18 cellular contexts compared by ENCODE assay signal in the genomic region with DNA sequence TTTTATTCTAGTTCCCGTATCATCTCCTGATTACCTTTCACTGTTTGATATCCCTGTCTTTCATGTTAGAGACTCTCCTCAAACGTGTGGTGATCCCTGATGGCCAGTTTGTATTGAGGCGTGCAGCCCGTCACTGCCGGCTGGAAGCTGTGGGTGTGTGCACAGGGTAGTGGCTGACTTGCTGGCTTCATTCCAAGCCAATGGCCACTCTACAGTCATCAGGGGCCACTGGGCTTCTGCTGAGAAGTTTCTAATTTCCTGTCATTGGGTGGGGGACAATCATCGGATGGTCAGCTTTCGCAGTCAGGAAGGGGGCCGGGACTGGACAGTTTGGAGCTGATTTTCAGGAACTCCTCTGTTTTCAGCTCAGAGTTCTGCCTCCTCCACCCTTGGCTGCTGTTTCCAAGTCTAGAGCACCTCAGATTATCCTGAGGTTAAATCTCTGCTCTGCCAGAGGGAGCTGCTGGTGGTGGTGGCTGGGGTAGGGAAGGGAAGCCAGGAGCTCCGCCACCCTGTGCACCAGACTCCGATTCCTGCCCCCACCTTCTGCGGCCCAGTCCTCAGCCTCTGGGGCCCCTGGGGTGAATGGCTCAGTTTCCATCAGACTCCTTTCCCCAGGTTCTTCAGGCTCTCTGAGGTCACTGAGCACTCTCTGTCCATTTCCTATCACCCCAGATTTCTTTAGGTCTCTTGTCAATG. TPM values are rescaled to one million over a fixed set of nuclear protein-coding genes. Genes with fewer than 3 reads are reported as not detected.
DNase-seq lines count a peak whose midpoint lies in the region; ATAC-seq and TF ChIP-seq lines count a peak whose summit lies in the region.
"Had no signal": no experiment of that assay in that cellular context is flagged by ENCODE, and none has a peak within 500 bp of the region (broad histone marks: within the 10 kb centered on the region; RNA-seq: fewer than 3 reads in every experiment).

No MANE protein-coding gene starts in this region.

- in situ Hi-C loops in transverse colon (cut with MboI; ENCODE audit: low pct_ligation_motif_present in 1 of 4, low pct_unique_long_range_greater_than_20kb in 1 of 4, low sequenced_read_pairs in 3 of 4): no loop called here

- no peak overlapping the region for H3K4me3 Mint-ChIP-seq in activated CD4-positive, alpha-beta T cell treated with anti-CD3 and anti-CD28 coated beads, Interleukin-2, amount 10 ng/mL, durations not matched to agents 7 days and 5 days
- H3K4me3 Mint-ChIP-seq: activated B cell treated with CpG ODN at 0.5 μM for 24 hours; activated naive CD8-positive, alpha-beta T cell treated with anti-CD3 and anti-CD28 coated beads for 36 hours; memory B cell; stimulated activated effector memory CD8-positive, alpha-beta T cell treated with anti-CD3 and anti-CD28 coated beads, Interleukin-12 subunit alpha, Interleukin-12 subunit beta, amount 100 ng/mL, for 72 hours had no signal

- H3K27ac ChIP-seq in adrenal gland: no peak overlapping the region
- H3K27ac ChIP-seq in heart left ventricle: peak overlapping the region; percentile 38 to 83 (median 72)
- H3K27ac ChIP-seq in mucosa of rectum (ENCODE audit: low read depth in 2 of 2, low read length in 2 of 2): peak overlapping the region; percentile 36 to 43
- H3K27ac ChIP-seq in transverse colon: peak overlapping the region; percentile 15 to 61 (median 49)
- H3K27ac ChIP-seq: SJCRH30 had no signal

- no peaks in the 10 kb centered on the region for H3K4me1 Mint-ChIP-seq in activated CD4-positive, alpha-beta T cell treated with anti-CD3 and anti-CD28 coated beads, Interleukin-2, amount 10 ng/mL, durations not matched to agents 7 days and 5 days
- H3K4me1 Mint-ChIP-seq: activated B cell treated with CpG ODN at 0.5 μM for 24 hours; activated naive CD8-positive, alpha-beta T cell treated with anti-CD3 and anti-CD28 coated beads for 36 hours; memory B cell; stimulated activated effector memory CD8-positive, alpha-beta T cell treated with anti-CD3 and anti-CD28 coated beads, Interleukin-12 subunit alpha, Interleukin-12 subunit beta, amount 100 ng/mL, for 72 hours had no signal

- ATAC-seq in heart left ventricle (peak; percentile 89 to 97 (median 93)), GM21723 (IDR thresholded peaks at IDR 0.05; ENCODE audit: unreplicated experiment) (no peak), HG03175 (IDR thresholded peaks at IDR 0.05; ENCODE audit: unreplicated experiment) (no peak)
- ATAC-seq: stimulated activated effector memory CD8-positive, alpha-beta T cell treated with anti-CD3 and anti-CD28 coated beads, Interleukin-12 subunit alpha, Interleukin-12 subunit beta, amount 100 ng/mL, for 72 hours had no signal

- WGBS in adrenal gland, 4 donors: 78 to 87% (median 83%) methylated on average over 10 to 11 of the region's 11 CpGs
- 54 to 58% (median 57%) methylated on average over 11 of the region's 11 CpGs for WGBS in heart left ventricle, 4 donors
- 28 to 75% methylated on average over 3 to 11 of the region's 11 CpGs for WGBS in transverse colon (ENCODE audit: low coverage in 1 of 2), 2 donors

- H3K27me3 Mint-ChIP-seq in activated CD4-positive, alpha-beta T cell treated with anti-CD3 and anti-CD28 coated beads, Interleukin-2, amount 10 ng/mL, durations not matched to agents 7 days and 5 days: no peaks in the 10 kb centered on the region
- H3K27me3 Mint-ChIP-seq: activated B cell treated with CpG ODN at 0.5 μM for 24 hours had no signal

- H3K4me3 ChIP-seq in adrenal gland (no peak overlapping the region), heart left ventricle (peak overlapping the region in 1 of 12 donors; percentile 8), mucosa of rectum (ENCODE audit: low read length in 2 of 2) (no peak overlapping the region), transverse colon (no peak overlapping the region)
- H3K4me3 ChIP-seq: SJCRH30 had no signal

- CTCF ChIA-PET in activated CD4-positive, alpha-beta T cell treated with anti-CD3 and anti-CD28 coated beads, Interleukin-2, amount 10 ng/mL, durations not matched to agents 7 days and 5 days (lab: Charles Lee): no interaction called here

- H3K4me1 ChIP-seq in adrenal gland (replicated peaks in 1 of 2) (no peaks in the 10 kb centered on the region), heart left ventricle (peaks cover 0 to 23% (median 2%) of the 10 kb centered on the region in 12 donors), mucosa of rectum (ENCODE audit: control insufficient read depth in 2 of 2, insufficient read depth in 2 of 2, low read length in 2 of 2) (peaks cover 4 to 15% of the 10 kb centered on the region in 2 donors), transverse colon (peaks cover 3 to 17% (median 8%) of the 10 kb centered on the region in 4 donors)

- H3K27ac Mint-ChIP-seq in activated CD4-positive, alpha-beta T cell treated with anti-CD3 and anti-CD28 coated beads, Interleukin-2, amount 10 ng/mL, durations not matched to agents 7 days and 5 days: no peak overlapping the region
- H3K27ac Mint-ChIP-seq: activated B cell treated with CpG ODN at 0.5 μM for 24 hours; activated naive CD8-positive, alpha-beta T cell treated with anti-CD3 and anti-CD28 coated beads for 36 hours; memory B cell; stimulated activated effector memory CD8-positive, alpha-beta T cell treated with anti-CD3 and anti-CD28 coated beads, Interleukin-12 subunit alpha, Interleukin-12 subunit beta, amount 100 ng/mL, for 72 hours had no signal

- intact Hi-C loops in adrenal gland (cut with DNase I): no loop called here
- intact Hi-C loops in heart left ventricle (cut with DNase I): loop anchor here in 3 of 10 donors (2.0 to 5.0 kb wide), 4 partner anchors 35 to 84 kb away; a partner anchor contains a TSS
- intact Hi-C loops in transverse colon (cut with DNase I; ENCODE audit: low total_unique reads): no loop called here

- H3K9ac ChIP-seq in mucosa of rectum (ENCODE audit: low read depth in 1 of 2, low read length in 2 of 2): no peak overlapping the region

- peak in 4 of 7 donors; percentile 16 to 42 (median 32) for DNase-seq in adrenal gland
- DNase-seq in heart left ventricle: peak; percentile 68 to 81 (median 74)
- peak; percentile 66 for DNase-seq in transverse colon
- no peak for DNase-seq in activated CD4-positive, alpha-beta T cell treated with anti-CD3 and anti-CD28 coated beads, Interleukin-2, amount 10 ng/mL, durations not matched to agents 7 days and 5 days
- DNase-seq: activated B cell treated with CpG ODN at 0.5 μM for 24 hours; activated naive CD8-positive, alpha-beta T cell treated with anti-CD3 and anti-CD28 coated beads for 36 hours; KG1; NCI-H2081 treated with DMSO at 0.1 percent for 48 hours; NCI-H524; SJCRH30; stimulated activated CD4-positive, alpha-beta T cell treated with anti-CD3 and anti-CD28 coated beads, Interleukin-15, amount 100 ng/mL, for 24 hours; T-helper 2 cell had no signal

- no peaks in the 10 kb centered on the region for H3K9me3 Mint-ChIP-seq in activated CD4-positive, alpha-beta T cell treated with anti-CD3 and anti-CD28 coated beads, Interleukin-2, amount 10 ng/mL, durations not matched to agents 7 days and 5 days
- H3K9me3 Mint-ChIP-seq: activated B cell treated with CpG ODN at 0.5 μM for 24 hours; activated naive CD8-positive, alpha-beta T cell treated with anti-CD3 and anti-CD28 coated beads for 36 hours; stimulated activated effector memory CD8-positive, alpha-beta T cell treated with anti-CD3 and anti-CD28 coated beads, Interleukin-12 subunit alpha, Interleukin-12 subunit beta, amount 100 ng/mL, for 72 hours had no signal

- no peak for TF ChIP-seq EP300 in transverse colon (IDR thresholded peaks at IDR 0.05; ENCODE audit: low read depth)

- H3K36me3 ChIP-seq in adrenal gland (replicated peaks in 1 of 2): no peaks in the 10 kb centered on the region
- H3K36me3 ChIP-seq in heart left ventricle: no peaks in the 10 kb centered on the region
- no peaks in the 10 kb centered on the region for H3K36me3 ChIP-seq in mucosa of rectum (ENCODE audit: control insufficient read depth in 2 of 2, insufficient read depth in 2 of 2, low read length in 2 of 2)
- H3K36me3 ChIP-seq in transverse colon: no peaks in the 10 kb centered on the region
- H3K36me3 ChIP-seq: SJCRH30 had no signal

- H3K36me3 Mint-ChIP-seq in activated CD4-positive, alpha-beta T cell treated with anti-CD3 and anti-CD28 coated beads, Interleukin-2, amount 10 ng/mL, durations not matched to agents 7 days and 5 days (ENCODE audit: low read depth): no peaks in the 10 kb centered on the region
- H3K36me3 Mint-ChIP-seq: memory B cell; stimulated activated effector memory CD8-positive, alpha-beta T cell treated with anti-CD3 and anti-CD28 coated beads, Interleukin-12 subunit alpha, Interleukin-12 subunit beta, amount 100 ng/mL, for 72 hours had no signal

- TF ChIP-seq POLR2A in adrenal gland (IDR thresholded peaks at IDR 0.05) (no peak), heart left ventricle (IDR thresholded peaks at IDR 0.05) (peak in 1 of 2 donors; percentile 26), transverse colon (IDR thresholded peaks at IDR 0.05) (no peak)

- POLR2A ChIA-PET in activated CD4-positive, alpha-beta T cell treated with anti-CD3 and anti-CD28 coated beads, Interleukin-2, amount 10 ng/mL, durations not matched to agents 7 days and 5 days (lab: Charles Lee): no interaction called here

- TF ChIP-seq CTCF in adrenal gland (IDR thresholded peaks at IDR 0.05): no peak
- no peak for TF ChIP-seq CTCF in heart left ventricle (IDR thresholded peaks at IDR 0.05)
- no peak for TF ChIP-seq CTCF in transverse colon (IDR thresholded peaks at IDR 0.05)

- no peaks in the 10 kb centered on the region for H3K27me3 ChIP-seq in adrenal gland
- no peaks in the 10 kb centered on the region for H3K27me3 ChIP-seq in heart left ventricle
- H3K27me3 ChIP-seq in mucosa of rectum (ENCODE audit: control insufficient read depth in 2 of 2, insufficient read depth in 2 of 2, low read length in 2 of 2): no peaks in the 10 kb centered on the region
- H3K27me3 ChIP-seq in transverse colon: no peaks in the 10 kb centered on the region
- H3K27me3 ChIP-seq: SJCRH30 had no signal

- H3K9me3 ChIP-seq in adrenal gland (replicated peaks in 1 of 3) (no peaks in the 10 kb centered on the region), heart left ventricle (no peaks in the 10 kb centered on the region), mucosa of rectum (ENCODE audit: control insufficient read depth in 2 of 2, low read length in 2 of 2) (no peaks in the 10 kb centered on the region), transverse colon (no peaks in the 10 kb centered on the region)
- H3K9me3 ChIP-seq: SJCRH30 had no signal

RNA-seq across cellular contexts. Expression of a gene that starts 34.9 kb away (rescaled TPM):
- total RNA-seq in adrenal gland (10 to 100 TPM; 16.9 to 37.5 (median 24.1) TPM), heart left ventricle (1 to 10 TPM in 8 of 9 donors, under 1 TPM in 1; 0.64 to 2.7 (median 1.8) TPM), transverse colon (10 to 100 TPM; 39.8 to 59.8 (median 53.3) TPM)
- polyA plus RNA-seq in adrenal gland (10 to 100 TPM; 21.8 to 49.0 (median 23.1) TPM), heart left ventricle (1 to 10 TPM; 2.1 to 2.3 TPM)
- under 1 TPM; 0.40 to 0.42 TPM for total RNA-seq in activated CD4-positive, alpha-beta T cell treated with anti-CD3 and anti-CD28 coated beads, Interleukin-2, amount 10 ng/mL, durations not matched to agents 7 days and 5 days
- polyA plus RNA-seq: neural cell had no signal

Comparison
In these comparisons a context has a peak if more than half of its experiments do, and no peak if none do; other contexts are left out.
1. H3K27ac ChIP-seq: peak in heart left ventricle (12 of 12), mucosa of rectum (2 of 2) and transverse colon (4 of 4); none in adrenal gland (0 of 5).
2. ATAC-seq: peak in heart left ventricle (4 of 4); none in GM21723 (single experiment) and HG03175 (single experiment).
3. RNA of a gene that starts 34.9 kb away (total RNA-seq): 39.8 to 59.8 TPM in transverse colon and 16.9 to 37.5 TPM in adrenal gland; 0.64 to 2.7 TPM in heart left ventricle and 0.40 to 0.42 TPM in activated CD4-positive, alpha-beta T cell treated with anti-CD3 and anti-CD28 coated beads, Interleukin-2, amount 10 ng/mL, durations not matched to agents 7 days and 5 days; every median in the first group is over 4 times any median in the second.